Comparison of ENCODE assay signal across 30 cellular contexts in genomic region chrX:109624022-109624421, GRCh38. TPM values are rescaled to one million over a fixed set of nuclear protein-coding genes. Genes with fewer than 3 reads are reported as not detected.
DNase-seq lines count a peak whose midpoint lies in the region; ATAC-seq and TF ChIP-seq lines count a peak whose summit lies in the region.
"Had no signal": no experiment of that assay in that cellular context is flagged by ENCODE, and none has a peak within 500 bp of the region (broad histone marks: within the 10 kb centered on the region; RNA-seq: fewer than 3 reads in every experiment).

No MANE protein-coding gene starts in this region.

- no peaks in the 10 kb centered on the region for H3K79me2 ChIP-seq in PC-3 (ENCODE audit: low read length)
- H3K79me2 ChIP-seq: parathyroid adenoma had no signal

- peak overlapping the region; percentile 55 for H3K4me3 Mint-ChIP-seq in natural killer cell
- no peak overlapping the region for H3K4me3 Mint-ChIP-seq in natural killer cell treated with Interleukin-12 subunit alpha and Interleukin-12 subunit beta and Interleukin-15 and Interleukin-18, amount 100 ng/mL, for 72 hours
- H3K4me3 Mint-ChIP-seq in nephron progenitor cell, result peak overlapping the region; percentile 69
- H3K4me3 Mint-ChIP-seq: activated CD4-positive, alpha-beta T cell treated with anti-CD3 and anti-CD28 coated beads, Interleukin-2, amount 10 ng/mL, durations not matched to agents 24 days and 14 days; CD4-positive, alpha-beta memory T cell; naive thymus-derived CD4-positive, alpha-beta T cell; T-helper 2 cell treated with Interferon-gamma antibody and Interleukin-4, amounts not matched to agents 5 μg/mL and 100 μg/mL, for 36 hours had no signal

- no peaks in the 10 kb centered on the region for H4K20me1 ChIP-seq in PC-3 (ENCODE audit: low read length)

- no peak overlapping the region for H2AFZ ChIP-seq in PC-3 (ENCODE audit: low read length)
- H2AFZ ChIP-seq: parathyroid adenoma had no signal

- no peaks in the 10 kb centered on the region for H3K36me3 Mint-ChIP-seq in natural killer cell
- H3K36me3 Mint-ChIP-seq in natural killer cell treated with Interleukin-12 subunit alpha and Interleukin-12 subunit beta and Interleukin-15 and Interleukin-18, amount 100 ng/mL, for 72 hours, result no peaks in the 10 kb centered on the region
- H3K36me3 Mint-ChIP-seq in nephron progenitor cell (ENCODE audit: low read depth), result peaks cover 10% of the 10 kb centered on the region
- H3K36me3 Mint-ChIP-seq: CD4-positive, alpha-beta memory T cell had no signal

- H3F3A ChIP-seq in PC-3 (ENCODE audit: low read length, unreplicated experiment), result no peaks in the 10 kb centered on the region

- no TSS peak for BruUV-seq in PC-3 (replicated peaks; lab: Mats Ljungman, UMichigan)

- H3K27me3 Mint-ChIP-seq in natural killer cell (ENCODE audit: low read depth in 2 of 2), result no peaks in the 10 kb centered on the region
- peaks cover 0 to 5% of the 10 kb centered on the region in 2 donors for H3K27me3 Mint-ChIP-seq in natural killer cell treated with Interleukin-12 subunit alpha and Interleukin-12 subunit beta and Interleukin-15 and Interleukin-18, amount 100 ng/mL, for 72 hours
- peaks cover 3% of the 10 kb centered on the region for H3K27me3 Mint-ChIP-seq in nephron progenitor cell (ENCODE audit: low read depth, poor library complexity)
- H3K27me3 Mint-ChIP-seq: activated CD4-positive, alpha-beta T cell treated with anti-CD3 and anti-CD28 coated beads, Interleukin-2, amount 10 ng/mL, durations not matched to agents 24 days and 14 days; CD4-positive, alpha-beta memory T cell; naive thymus-derived CD4-positive, alpha-beta T cell had no signal

- H3K27me3 ChIP-seq in left ventricle myocardium inferior (ENCODE audit: low read depth), result no peaks in the 10 kb centered on the region
- H3K27me3 ChIP-seq in PC-3 (ENCODE audit: low read length), result no peaks in the 10 kb centered on the region
- H3K27me3 ChIP-seq: body of pancreas, testis, vagina had no signal

- no peak for ATAC-seq in natural killer cell
- ATAC-seq in natural killer cell treated with Interleukin-12 subunit alpha and Interleukin-12 subunit beta and Interleukin-15 and Interleukin-18, amount 100 ng/mL, for 72 hours, result no peak
- ATAC-seq in GM19463 (IDR thresholded peaks at IDR 0.05; ENCODE audit: unreplicated experiment), result no peak
- ATAC-seq in PC-3, result no peak
- ATAC-seq: body of pancreas; GM12878; naive thymus-derived CD4-positive, alpha-beta T cell had no signal

- H3K4me1 ChIP-seq in left ventricle myocardium inferior (no peaks in the 10 kb centered on the region), PC-3 (ENCODE audit: insufficient read depth, low read length) (no peaks in the 10 kb centered on the region)
- H3K4me1 ChIP-seq: body of pancreas, parathyroid adenoma, testis, vagina had no signal

- no peaks in the 10 kb centered on the region for H3K36me3 ChIP-seq in left ventricle myocardium inferior
- no peaks in the 10 kb centered on the region for H3K36me3 ChIP-seq in PC-3 (ENCODE audit: low read depth, low read length)
- H3K36me3 ChIP-seq: vagina had no signal

- intact Hi-C loops in natural killer cell (cut with micrococcal nuclease), result no loop called here
- intact Hi-C loops in left ventricle myocardium inferior (cut with micrococcal nuclease), result no loop called here
- intact Hi-C loops in PC-3 (cut with micrococcal nuclease), result no loop called here

- TF ChIP-seq CTCF in natural killer cell (IDR thresholded peaks at IDR 0.05) (no peak), left ventricle myocardium inferior (IDR thresholded peaks at IDR 0.05; ENCODE audit: borderline replicate concordance) (no peak), nephron progenitor cell (IDR thresholded peaks at IDR 0.05) (no peak), PC-3 (conservative IDR thresholded peaks at IDR 0.05; ENCODE audit: low read depth, low read length) (no peak)

- POLR2A ChIA-PET in PC-3 (lab: Charles Lee; ENCODE audit: unreplicated experiment), result no interaction called here

- no peak overlapping the region for H3K4me2 ChIP-seq in PC-3 (ENCODE audit: low read length)

- H3K27ac ChIP-seq in left ventricle myocardium inferior (replicated peaks), result peak overlapping the region; percentile 5
- no peak overlapping the region for H3K27ac ChIP-seq in PC-3 (ENCODE audit: low read length)
- H3K27ac ChIP-seq: body of pancreas, parathyroid adenoma, testis, vagina, VCaP had no signal

- no peak overlapping the region for H3K4me3 ChIP-seq in left ventricle myocardium inferior
- H3K4me3 ChIP-seq in PC-3 (ENCODE audit: low read length), result no peak overlapping the region
- H3K4me3 ChIP-seq: body of pancreas, GM12878 had no signal

- H3K4me1 Mint-ChIP-seq in natural killer cell (peaks cover 20 to 33% of the 10 kb centered on the region in 2 donors), nephron progenitor cell (peaks cover 36% of the 10 kb centered on the region)
- peaks cover 16 to 18% of the 10 kb centered on the region in 2 donors for H3K4me1 Mint-ChIP-seq in natural killer cell treated with Interleukin-12 subunit alpha and Interleukin-12 subunit beta and Interleukin-15 and Interleukin-18, amount 100 ng/mL, for 72 hours (ENCODE audit: low read depth in 2 of 2)

- no peaks in the 10 kb centered on the region for H3K9me2 ChIP-seq in PC-3 (replicated peaks; ENCODE audit: low read length)

- DNase-seq in natural killer cell (no peak), left ventricle myocardium inferior (peak; percentile 16), nephron progenitor cell (no peak), PC-3 (no peak), midbrain (lab: John Stamatoyannopoulos, UW) (no peak)
- no peak for DNase-seq in natural killer cell treated with Interleukin-12 subunit alpha and Interleukin-12 subunit beta and Interleukin-15 and Interleukin-18, amount 100 ng/mL, for 72 hours (ENCODE audit: low spot score)
- DNase-seq in effector CD4-positive, alpha-beta T cell, result no peak
- DNase-seq: activated CD4-positive, alpha-beta T cell treated with anti-CD3 and anti-CD28 coated beads, Interleukin-2, amount 10 ng/mL, durations not matched to agents 24 days and 14 days; activated naive CD4-positive, alpha-beta T cell; activated T-cell treated with anti-CD3 and anti-CD28 coated beads, Interleukin-2, amount 50 U/mL, for 48 hours; body of pancreas; CD4-positive, alpha-beta memory T cell; effector CD8-positive, alpha-beta T cell; erythroblast; Kasumi-1; left cardiac atrium; naive thymus-derived CD4-positive, alpha-beta T cell; NCI-H1694 treated with DMSO at 0.1 percent for 48 hours; NCI-H2171 treated with DMSO at 0.1 percent for 48 hours; NCI-H524 treated with DMSO at 0.1 percent for 48 hours; stimulated activated naive CD4-positive, alpha-beta T cell treated with Interleukin-2 at 50 U/mL for 16 hours; testis had no signal

- CTCF ChIA-PET in PC-3 (lab: Charles Lee), result no interaction called here

- H3K27ac Mint-ChIP-seq in natural killer cell (no peak overlapping the region), nephron progenitor cell (no peak overlapping the region)
- H3K27ac Mint-ChIP-seq in natural killer cell treated with Interleukin-12 subunit alpha and Interleukin-12 subunit beta and Interleukin-15 and Interleukin-18, amount 100 ng/mL, for 72 hours, result no peak overlapping the region
- H3K27ac Mint-ChIP-seq: activated CD4-positive, alpha-beta T cell treated with anti-CD3 and anti-CD28 coated beads, Interleukin-2, amount 10 ng/mL, durations not matched to agents 24 days and 14 days; CD4-positive, alpha-beta memory T cell; naive thymus-derived CD4-positive, alpha-beta T cell; T-helper 2 cell treated with Interferon-gamma antibody and Interleukin-4, amounts not matched to agents 5 μg/mL and 100 μg/mL, for 36 hours had no signal

- H3K9ac ChIP-seq in PC-3 (ENCODE audit: low read length), result no peak overlapping the region
- H3K9ac ChIP-seq: parathyroid adenoma had no signal

- no peaks in the 10 kb centered on the region for H3K9me3 ChIP-seq in left ventricle myocardium inferior (replicated peaks)
- no peaks in the 10 kb centered on the region for H3K9me3 ChIP-seq in PC-3 (ENCODE audit: low read length)
- H3K9me3 ChIP-seq: body of pancreas, testis, vagina had no signal

- no peaks in the 10 kb centered on the region for H3K9me3 Mint-ChIP-seq in natural killer cell
- H3K9me3 Mint-ChIP-seq in natural killer cell treated with Interleukin-12 subunit alpha and Interleukin-12 subunit beta and Interleukin-15 and Interleukin-18, amount 100 ng/mL, for 72 hours, result no peaks in the 10 kb centered on the region
- peaks cover 20% of the 10 kb centered on the region for H3K9me3 Mint-ChIP-seq in nephron progenitor cell
- H3K9me3 Mint-ChIP-seq: activated CD4-positive, alpha-beta T cell treated with anti-CD3 and anti-CD28 coated beads, Interleukin-2, amount 10 ng/mL, durations not matched to agents 24 days and 14 days; naive thymus-derived CD4-positive, alpha-beta T cell; T-helper 2 cell treated with Interferon-gamma antibody and Interleukin-4, amounts not matched to agents 5 μg/mL and 100 μg/mL, for 36 hours had no signal

RNA-seq across cellular contexts. Expression of gene KCNE5, which starts 0.9 kb away (rescaled TPM):
- 1 to 10 TPM in 2 of 3 donors, under 1 TPM in 1; 0.47 to 1.1 (median 1.1) TPM for total RNA-seq in natural killer cell
- 1 to 10 TPM in 1 of 2 donors, under 1 TPM in 1; 0.83 to 1.1 TPM for total RNA-seq in natural killer cell treated with Interleukin-12 subunit alpha and Interleukin-12 subunit beta and Interleukin-15 and Interleukin-18, amount 100 ng/mL, for 72 hours
- total RNA-seq in left ventricle myocardium inferior, result not detected
- total RNA-seq in PC-3 (2014; rRNA removed), result not detected in 2 replicates
- total RNA-seq: body of pancreas, Daoy, fibroblast of villous mesenchyme had no signal
